28 cellular contexts compared by ENCODE assay signal in genomic region chr11:85784907-85785306, GRCh38.
"Had no signal": no experiment of that assay in that cellular context is flagged by ENCODE, and none has a peak within 500 bp of the region (broad histone marks: within the 10 kb centered on the region; RNA-seq: fewer than 3 reads in every experiment).

No MANE protein-coding gene starts in this region.

- H3K27me3 Mint-ChIP-seq: activated naive CD8-positive, alpha-beta T cell; progenitor cell of endocrine pancreas had no signal

- H3K4me1 ChIP-seq: gastroesophageal sphincter, lower lobe of right lung, sigmoid colon had no signal

- H3K36me3 ChIP-seq: gastroesophageal sphincter, lower lobe of right lung, neural progenitor cell, sigmoid colon, thoracic aorta, upper lobe of right lung had no signal

- H3K4me3 Mint-ChIP-seq: activated naive CD8-positive, alpha-beta T cell; activated T-cell treated with anti-CD3 and anti-CD28 coated beads, Interleukin-2, amount 50 U/mL, for 4 hours; endodermal cell; naive B cell; neural progenitor cell had no signal

- H3K4me1 Mint-ChIP-seq: naive B cell had no signal

- H3K9me3 ChIP-seq: lower lobe of right lung, thoracic aorta, upper lobe of right lung had no signal

- DNase-seq: activated CD4-positive, alpha-beta T cell treated with anti-CD3 and anti-CD28 coated beads, Interleukin-2, amount 50 U/mL, for 4 hours; activated CD8-positive, alpha-beta memory T cell treated with anti-CD3 and anti-CD28 coated beads for 24 hours; activated CD8-positive, alpha-beta memory T cell treated with anti-CD3 and anti-CD28 coated beads, Interleukin-2, amount 50 U/mL, for 4 hours; activated naive CD4-positive, alpha-beta T cell; activated T-cell treated with anti-CD3 and anti-CD28 coated beads, Interleukin-2, amount 50 U/mL, for 4 hours; cerebellar nuclear complex; cortex of kidney; endodermal cell; head of caudate nucleus; hypothalamus; kidney; lower lobe of right lung; naive B cell; retina; sigmoid colon; stimulated activated CD4-positive, alpha-beta T cell treated with anti-CD3 and anti-CD28 coated beads, Interleukin-15, amount 100 ng/mL, for 24 hours; stimulated activated CD8-positive, alpha-beta memory T cell treated with anti-CD3 and anti-CD28 coated beads, Interleukin-4, amount 100 ng/mL, for 48 hours; stimulated activated naive CD4-positive, alpha-beta T cell treated with Interleukin-2 at 50 U/mL for 16 hours; SW 1271; T-helper 2 cell; upper lobe of right lung had no signal

- H3K27me3 ChIP-seq: gastroesophageal sphincter, neural progenitor cell, sigmoid colon, upper lobe of right lung had no signal

- H3K4me3 ChIP-seq: gastroesophageal sphincter, lower lobe of right lung, neural progenitor cell, sigmoid colon, smooth muscle cell, thoracic aorta, upper lobe of right lung had no signal

- H3K27ac Mint-ChIP-seq: activated naive CD8-positive, alpha-beta T cell; activated T-helper 2 cell treated with anti-CD3 and anti-CD28 coated beads, Interferon-gamma antibody, Interleukin-2, Interleukin-4, amounts not matched to agents 10 μg/mL and 5 μg/mL and 100 μg/mL, durations not matched to agents 14 hours and 24 hours and 36 hours; endodermal cell; naive B cell; neural progenitor cell; progenitor cell of endocrine pancreas had no signal

- ATAC-seq: activated T-cell treated with anti-CD3 and anti-CD28 coated beads, Interleukin-2, amount 50 U/mL, for 4 hours; gastroesophageal sphincter; lower lobe of right lung; upper lobe of right lung had no signal

- H3K27ac ChIP-seq: gastroesophageal sphincter, lower lobe of right lung, neural progenitor cell, sigmoid colon, thoracic aorta, upper lobe of right lung had no signal
